10 cellular contexts compared by ENCODE assay signal in the genomic region with DNA sequence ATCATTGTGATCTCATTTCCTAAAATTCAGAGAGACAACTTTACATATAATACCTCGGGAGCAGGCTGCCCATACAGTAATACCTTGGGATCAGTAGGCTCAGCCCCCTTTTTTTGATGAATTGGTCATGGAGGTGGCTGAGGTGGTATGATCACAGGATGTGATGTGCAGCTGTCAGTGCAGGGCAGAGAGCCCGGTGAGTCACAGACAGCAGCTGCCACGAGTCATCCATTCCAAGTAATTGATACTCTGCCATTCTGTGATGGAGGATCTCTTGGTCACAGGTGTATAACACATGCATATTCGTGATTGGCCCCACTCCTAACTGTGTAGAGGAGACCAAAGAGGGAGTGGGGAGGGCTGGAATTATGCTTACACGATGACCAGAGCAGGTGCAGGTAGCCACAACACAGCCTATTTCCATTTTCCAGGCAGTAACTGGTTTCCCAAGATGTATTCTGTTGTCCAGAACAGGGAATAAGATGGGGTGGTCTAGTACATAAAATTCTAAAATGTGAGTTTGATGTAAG. TPM values are rescaled to one million over a fixed set of nuclear protein-coding genes. Genes with fewer than 3 reads are reported as not detected.
DNase-seq lines count a peak whose midpoint lies in the region; ATAC-seq, FAIRE-seq and TF ChIP-seq lines count a peak whose summit lies in the region.
"Had no signal": no experiment of that assay in that cellular context is flagged by ENCODE, and none has a peak within 500 bp of the region (broad histone marks: within the 10 kb centered on the region; RNA-seq: fewer than 3 reads in every experiment).

No MANE protein-coding gene starts in this region.

- no peaks in the 10 kb centered on the region for H4K20me1 ChIP-seq in endothelial cell of umbilical vein (replicated peaks; ENCODE audit: control insufficient read depth, extremely low read depth, insufficient read depth, low read length)

- H3K27ac ChIP-seq in endothelial cell of umbilical vein (ENCODE audit: insufficient read depth, low read depth, low read length): no peak overlapping the region
- H3K27ac ChIP-seq: neural progenitor cell had no signal

- H3K9ac ChIP-seq in endothelial cell of umbilical vein (replicated peaks; ENCODE audit: extremely low read depth, insufficient read depth, low read length): no peak overlapping the region
- H3K9ac ChIP-seq: neural progenitor cell had no signal

- H3K9me1 ChIP-seq in endothelial cell of umbilical vein (replicated peaks; ENCODE audit: control insufficient read depth, extremely low read depth, insufficient read depth, low read length): no peaks in the 10 kb centered on the region

- H3K4me1 ChIP-seq in endothelial cell of umbilical vein (ENCODE audit: control insufficient read depth, extremely low read depth, insufficient read depth, low read length) (peaks cover 10% of the 10 kb centered on the region), mucosa of descending colon (ENCODE audit: low read depth) (no peaks in the 10 kb centered on the region)

- DNase-seq in ACHN (peak; percentile 66), HCEC 1CT (peak; percentile 67), NCI-H524 (lab: John Stamatoyannopoulos, UW) (peak; percentile 56 to 83), endothelial cell of umbilical vein (ENCODE audit: low read depth, low spot score) (peak; percentile 43), mucosa of descending colon (no peak), mucosa of gallbladder (ENCODE audit: low spot score) (no peak)
- DNase-seq in effector CD4-positive, alpha-beta T cell: no peak
- DNase-seq: KBM-7 had no signal

- ATAC-seq in mucosa of descending colon: no peak
- no peak for ATAC-seq in GM21786 (IDR thresholded peaks at IDR 0.05; ENCODE audit: unreplicated experiment)

- dilution Hi-C loops in endothelial cell of umbilical vein (cut with MboI; ENCODE audit: extremely low pct_ligation_motif_present, low sequenced_read_pairs): no loop called here

- intact Hi-C loops in endothelial cell of umbilical vein (cut with micrococcal nuclease): no loop called here
- intact Hi-C loops in mucosa of descending colon (cut with DNase I, micrococcal nuclease): no loop called here

- no TSS peak for BruUV-seq in endothelial cell of umbilical vein (replicated peaks; lab: Mats Ljungman, UMichigan)

- H3K36me3 ChIP-seq in endothelial cell of umbilical vein (ENCODE audit: control insufficient read depth in 2 of 2, extremely low read depth in 1 of 2, insufficient read depth in 2 of 2, low read length in 2 of 2) (no peaks in the 10 kb centered on the region), mucosa of descending colon (ENCODE audit: low read depth) (no peaks in the 10 kb centered on the region)
- H3K36me3 ChIP-seq: neural progenitor cell had no signal

- peaks cover 91% of the 10 kb centered on the region for H3K79me2 ChIP-seq in endothelial cell of umbilical vein (ENCODE audit: control insufficient read depth, insufficient read depth, low read length)

- TF ChIP-seq CTCF in endothelial cell of umbilical vein (IDR thresholded peaks at IDR 0.05; ENCODE audit: extremely low read depth in 1 of 2, insufficient read depth in 1 of 2, low read depth in 1 of 2, low read length in 2 of 2) (no peak), mucosa of descending colon (IDR thresholded peaks at IDR 0.05) (no peak)

- H3K9me3 ChIP-seq in endothelial cell of umbilical vein (replicated peaks; ENCODE audit: control insufficient read depth, insufficient read depth, low read length): no peaks in the 10 kb centered on the region
- H3K9me3 ChIP-seq in mucosa of descending colon: no peaks in the 10 kb centered on the region

- no peak for FAIRE-seq in endothelial cell of umbilical vein (lab: Jason Lieb, UNC)

- POLR2A ChIA-PET in endothelial cell of umbilical vein (lab: Charles Lee): no interaction called here

- CTCF ChIA-PET in endothelial cell of umbilical vein (lab: Charles Lee): interaction anchor here (1.8 to 2.7 kb wide), 2 partner anchors 11 to 55 kb away, joined by 5 to 20 read pairs; no protein-coding TSS in a partner anchor

- no peaks in the 10 kb centered on the region for H3K27me3 ChIP-seq in endothelial cell of umbilical vein (ENCODE audit: control insufficient read depth in 2 of 2, insufficient read depth in 2 of 2, low read length in 2 of 2)
- H3K27me3 ChIP-seq: neural progenitor cell had no signal

- H3K4me3 ChIP-seq in endothelial cell of umbilical vein (replicated peaks in 1 of 3; ENCODE audit: insufficient read depth in 1 of 3, low read depth in 1 of 3, low read length in 3 of 3): no peak overlapping the region
- no peak overlapping the region for H3K4me3 ChIP-seq in mucosa of descending colon
- H3K4me3 ChIP-seq: neural progenitor cell had no signal

- no peak overlapping the region for H3K4me2 ChIP-seq in endothelial cell of umbilical vein (ENCODE audit: insufficient read depth, low read length)
- H3K4me2 ChIP-seq: neural progenitor cell had no signal

- in situ Hi-C loops in ACHN (cut with HindIII; ENCODE audit: low pct_ligation_motif_present, low pct_unique_long_range_greater_than_20kb, low sequenced_read_pairs): no loop called here

- H2AFZ ChIP-seq in endothelial cell of umbilical vein (ENCODE audit: low read depth, low read length): no peak overlapping the region
- H2AFZ ChIP-seq: neural progenitor cell had no signal

- no peak for TF ChIP-seq POLR2A in endothelial cell of umbilical vein (IDR thresholded peaks at IDR 0.05; ENCODE audit: low read depth, low read length)

TF ChIP-seq in endothelial cell of umbilical vein, 7 proteins besides CTCF, POLR2A, EP300 and RAD21:
- peak; percentile 93 for TF ChIP-seq FOS (IDR thresholded peaks at IDR 0.05; ENCODE audit: borderline replicate concordance, insufficient read depth, low read length)
- TF ChIP-seq, protein P1, sequence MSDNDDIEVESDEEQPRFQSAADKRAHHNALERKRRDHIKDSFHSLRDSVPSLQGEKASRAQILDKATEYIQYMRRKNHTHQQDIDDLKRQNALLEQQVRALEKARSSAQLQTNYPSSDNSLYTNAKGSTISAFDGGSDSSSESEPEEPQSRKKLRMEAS (IDR thresholded peaks at IDR 0.05; ENCODE audit: insufficient read depth, insufficient read length): no peak
- TF ChIP-seq GATA2 (IDR thresholded peaks at IDR 0.05; ENCODE audit: insufficient read depth, insufficient read length, low read depth, low read length): peak; percentile 40
- TF ChIP-seq POLR2AphosphoS5 (IDR thresholded peaks at IDR 0.05; ENCODE audit: insufficient read depth, low read depth, low read length): peak; percentile 14
- no peak for TF ChIP-seq MYC (IDR thresholded peaks at IDR 0.05; ENCODE audit: low read depth, low read length)
- TF ChIP-seq EZH2 (IDR thresholded peaks at IDR 0.05; ENCODE audit: borderline replicate concordance, low read depth, low read length, severe bottlenecking): no peak
- TF ChIP-seq JUN (IDR thresholded peaks at IDR 0.05; ENCODE audit: borderline replicate concordance, insufficient read depth, insufficient read length, low read depth): peak; percentile 49

RNA-seq across cellular contexts. Expression of gene NRCAM, which starts 14.1 kb away (rescaled TPM):
- 47.6 and 49.0 TPM in 2 replicates for total RNA-seq in endothelial cell of umbilical vein
- polyA plus RNA-seq in endothelial cell of umbilical vein: 21.9 and 26.0 TPM in 2 replicates
- polyA plus RNA-seq in endothelial cell of umbilical vein (2011; cell fraction: cytosol; rRNA removed): 28.9 and 30.4 TPM in 2 replicates
- 42.7 and 61.6 TPM in 2 replicates for polyA plus RNA-seq in endothelial cell of umbilical vein (2011; cell fraction: nucleus; rRNA removed)
- 57.5 and 69.1 TPM in 2 replicates for polyA plus RNA-seq in endothelial cell of umbilical vein (2012)
- polyA minus RNA-seq in endothelial cell of umbilical vein: 65.7 and 70.2 TPM in 2 replicates
- not detected for polyA minus RNA-seq in endothelial cell of umbilical vein (2011; cell fraction: cytosol; rRNA and poly(A)+ RNA removed)
- polyA minus RNA-seq in endothelial cell of umbilical vein (2011; cell fraction: nucleus; rRNA and poly(A)+ RNA removed): 81.7 and 124 TPM in 2 replicates
- total RNA-seq in mucosa of descending colon: 1 to 10 TPM; 1.0 to 3.4 (median 2.3) TPM
- 38.2 TPM for total RNA-seq in mucosa of gallbladder

Comparison
In these comparisons a context has a peak if more than half of its experiments do, and no peak if none do; other contexts are left out.
1. DNase-seq: peak in ACHN (single experiment), HCEC 1CT (single experiment), NCI-H524 (2 of 2) and endothelial cell of umbilical vein (single experiment); none in mucosa of descending colon (0 of 3), mucosa of gallbladder (single experiment) and effector CD4-positive, alpha-beta T cell (single experiment).